In genomic region chr1:30685796-30686165, GRCh38 we compare ENCODE assay signal across 17 cellular contexts. TPM values are rescaled to one million over a fixed set of nuclear protein-coding genes. Genes with fewer than 3 reads are reported as not detected.
DNase-seq lines count a peak whose midpoint lies in the region; ATAC-seq and TF ChIP-seq lines count a peak whose summit lies in the region.
"Had no signal": no experiment of that assay in that cellular context is flagged by ENCODE, and none has a peak within 500 bp of the region (broad histone marks: within the 10 kb centered on the region; RNA-seq: fewer than 3 reads in every experiment).

No MANE protein-coding gene starts in this region.

- H4K8ac ChIP-seq in neuronal stem cell (ENCODE audit: low read depth, low read length): no peak overlapping the region

- no peaks in the 10 kb centered on the region for H3K79me1 ChIP-seq in neuronal stem cell (ENCODE audit: low read depth, low read length)

- DNase-seq in Calu3: no peak
- DNase-seq in RWPE2 (ENCODE audit: low spot score): peak; percentile 49
- no peak for DNase-seq in iPS DF 6.9 (ENCODE audit: low read depth, low spot score)
- DNase-seq in neuronal stem cell (ENCODE audit: low spot score): no peak
- DNase-seq in mucosa of gallbladder (ENCODE audit: low spot score): no peak
- DNase-seq in NCI-H2171 treated with DMSO at 0.1 percent for 48 hours (lab: John Stamatoyannopoulos, UW): no peak
- no peak for DNase-seq in MM.1S
- DNase-seq: effector CD4-positive, alpha-beta T cell; GOT3; Kasumi-1; mesenchymal stem cell; occipital lobe; stimulated activated CD4-positive, alpha-beta T cell treated with anti-CD3 and anti-CD28 coated beads, Interleukin-1b, Interleukin-23, amount 100 ng/mL, for 48 hours had no signal

- peak overlapping the region; percentile 74 for H2BK15ac ChIP-seq in neuronal stem cell (ENCODE audit: low read length)

- H3K9me3 Mint-ChIP-seq in Calu3 (ENCODE audit: low read depth, unreplicated experiment): no peaks in the 10 kb centered on the region

- H2BK5ac ChIP-seq in neuronal stem cell (ENCODE audit: low read length): peak overlapping the region; percentile 93

- H3K4me3 Mint-ChIP-seq in Calu3 (ENCODE audit: low read depth, unreplicated experiment): peak overlapping the region; percentile 60

- peaks cover 5% of the 10 kb centered on the region for H3K36me3 Mint-ChIP-seq in Calu3 (ENCODE audit: insufficient read depth, unreplicated experiment)

- H3K9me2 ChIP-seq in MM.1S (replicated peaks; ENCODE audit: insufficient read depth, low read length): no peaks in the 10 kb centered on the region

- H4K91ac ChIP-seq in neuronal stem cell (ENCODE audit: low read depth, low read length, poor library complexity): no peak overlapping the region

- H3K9me3 ChIP-seq in RWPE2 (ENCODE audit: severe bottlenecking): no peaks in the 10 kb centered on the region
- H3K9me3 ChIP-seq in iPS DF 6.9 (ENCODE audit: control insufficient read depth, insufficient read depth, low read length): no peaks in the 10 kb centered on the region
- H3K9me3 ChIP-seq in neuronal stem cell (replicated peaks in 1 of 2; ENCODE audit: control insufficient read depth in 2 of 2, insufficient read depth in 1 of 2, low read depth in 1 of 2, low read length in 2 of 2): no peaks in the 10 kb centered on the region
- H3K9me3 ChIP-seq in MM.1S (replicated peaks; ENCODE audit: insufficient read depth, low read length): no peaks in the 10 kb centered on the region
- H3K9me3 ChIP-seq: Peyer's patch had no signal

- H3K36me3 ChIP-seq in RWPE2 (ENCODE audit: low read depth) (no peaks in the 10 kb centered on the region), iPS DF 6.9 (ENCODE audit: control insufficient read depth, insufficient read depth, low read length) (no peaks in the 10 kb centered on the region), neuronal stem cell (replicated peaks in 1 of 2; ENCODE audit: control insufficient read depth in 2 of 2, insufficient read depth in 2 of 2, low read length in 2 of 2) (no peaks in the 10 kb centered on the region), MM.1S (replicated peaks; ENCODE audit: insufficient read depth, low read length) (no peaks in the 10 kb centered on the region)
- H3K36me3 ChIP-seq: Peyer's patch had no signal

- no peak overlapping the region for H2AFZ ChIP-seq in neuronal stem cell (ENCODE audit: low read length)
- H2AFZ ChIP-seq in MM.1S (ENCODE audit: low read length): no peak overlapping the region

- no peak for ATAC-seq in RWPE2 (ENCODE audit: low read depth)
- no peak for ATAC-seq in GM18511 (IDR thresholded peaks at IDR 0.05; ENCODE audit: unreplicated experiment)
- ATAC-seq: sciatic nerve had no signal

- intact Hi-C loops in Calu3 (cut with micrococcal nuclease; ENCODE audit: unreplicated experiment): no loop called here

- WGBS in iPS DF 6.9 (ENCODE audit: insufficient coverage, insufficient read length): no CpG with 5 or more reads among the region's 11 CpGs
- WGBS in neuronal stem cell (ENCODE audit: extremely low coverage in 2 of 2, insufficient read length in 2 of 2, insufficient replicate concordance in 1 of 2), 2 donors: no CpG with 5 or more reads among the region's 11 CpGs

- H3K4ac ChIP-seq in neuronal stem cell (ENCODE audit: low read length): peak overlapping the region; percentile 67

- H3K27me3 ChIP-seq in RWPE2 (ENCODE audit: insufficient read depth, poor library complexity, severe bottlenecking) (peaks cover 6% of the 10 kb centered on the region), iPS DF 6.9 (ENCODE audit: control insufficient read depth, insufficient read depth, low read length) (no peaks in the 10 kb centered on the region), neuronal stem cell (ENCODE audit: control insufficient read depth in 3 of 3, insufficient read depth in 3 of 3, low read depth in 1 of 3, low read length in 3 of 3) (peaks cover 0 to 70% (median 4%) of the 10 kb centered on the region in 3 experiments), MM.1S (replicated peaks; ENCODE audit: insufficient read depth, low read length) (peaks cover 100% of the 10 kb centered on the region)

- H2AK5ac ChIP-seq in neuronal stem cell (ENCODE audit: low read depth, low read length): peak overlapping the region; percentile 78

- H3K4me1 ChIP-seq in RWPE2 (ENCODE audit: insufficient read depth, poor library complexity, severe bottlenecking) (no peaks in the 10 kb centered on the region), iPS DF 6.9 (ENCODE audit: control insufficient read depth, insufficient read depth, low read length) (peaks cover 1% of the 10 kb centered on the region; the same call in 1 of the 2 replicates), neuronal stem cell (ENCODE audit: control insufficient read depth in 2 of 2, insufficient read depth in 1 of 2, low read depth in 1 of 2, low read length in 2 of 2) (peaks cover 5 to 30% of the 10 kb centered on the region in 2 donors), MM.1S (ENCODE audit: low read length) (no peaks in the 10 kb centered on the region)

- H3K79me2 ChIP-seq in MM.1S (ENCODE audit: low read length): no peaks in the 10 kb centered on the region

- CTCF ChIA-PET in Calu3 (lab: Charles Lee): interaction anchor here (0.5 to 1.4 kb wide), 3 partner anchors 10 to 353 kb away, joined by 3 to 9 read pairs (median 3); no protein-coding TSS in a partner anchor

- H3K27ac Mint-ChIP-seq in Calu3 (ENCODE audit: unreplicated experiment): no peak overlapping the region

- H3K4me1 Mint-ChIP-seq in Calu3 (ENCODE audit: low read depth, unreplicated experiment): peaks cover 12% of the 10 kb centered on the region

- no peak overlapping the region for H3K4me3 ChIP-seq in RWPE2 (ENCODE audit: severe bottlenecking)
- H3K4me3 ChIP-seq in iPS DF 6.9 (ENCODE audit: low read length): peak overlapping the region; percentile 11; the same call in 1 of the 2 replicates
- H3K4me3 ChIP-seq in neuronal stem cell (ENCODE audit: low read length in 2 of 2): peak overlapping the region in 1 of 2 donors; percentile 66
- H3K4me3 ChIP-seq in MM.1S (ENCODE audit: low read length): no peak overlapping the region

- no peak overlapping the region for H3K14ac ChIP-seq in neuronal stem cell (ENCODE audit: low read length)

- TF ChIP-seq CTCF in Calu3 (IDR thresholded peaks at IDR 0.05; ENCODE audit: unreplicated experiment): no peak
- no peak for TF ChIP-seq CTCF in RWPE2 (IDR thresholded peaks at IDR 0.05; ENCODE audit: poor library complexity, severe bottlenecking)
- no peak for TF ChIP-seq CTCF in MM.1S (IDR thresholded peaks at IDR 0.05; ENCODE audit: low read length)

- H2BK120ac ChIP-seq in neuronal stem cell (ENCODE audit: low read depth, low read length): no peak overlapping the region

- H3K27me3 Mint-ChIP-seq in Calu3 (ENCODE audit: unreplicated experiment): peaks cover 99% of the 10 kb centered on the region

- no peaks in the 10 kb centered on the region for H3F3A ChIP-seq in MM.1S (ENCODE audit: insufficient read depth, low read length)

- no peak overlapping the region for H3K9ac ChIP-seq in neuronal stem cell (ENCODE audit: low read depth, low read length, poor library complexity)
- no peak overlapping the region for H3K9ac ChIP-seq in MM.1S (ENCODE audit: low read length)

- H3K27ac ChIP-seq in RWPE2 (ENCODE audit: poor library complexity, severe bottlenecking) (no peak overlapping the region), iPS DF 6.9 (ENCODE audit: low read length) (no peak overlapping the region), neuronal stem cell (replicated peaks; ENCODE audit: low read length) (peak overlapping the region; percentile 52), MM.1S (ENCODE audit: low read length) (no peak overlapping the region)

- no TSS peak for BruUV-seq in Calu3 (replicated peaks; lab: Mats Ljungman, UMichigan)

- no peak overlapping the region for H2BK12ac ChIP-seq in neuronal stem cell (ENCODE audit: low read length)

- H3K23ac ChIP-seq in neuronal stem cell (ENCODE audit: low read depth, low read length, poor library complexity): peak overlapping the region; percentile 70

- peak overlapping the region; percentile 95 for H3K18ac ChIP-seq in neuronal stem cell (ENCODE audit: low read length)

- H3K4me2 ChIP-seq in neuronal stem cell (ENCODE audit: insufficient read depth, low read length, poor library complexity, severe bottlenecking) (peak overlapping the region; percentile 66), MM.1S (ENCODE audit: low read depth, low read length) (no peak overlapping the region)

- H4K20me1 ChIP-seq in MM.1S (ENCODE audit: insufficient read depth, low read length): no peaks in the 10 kb centered on the region

RNA-seq across cellular contexts. Expression of gene MATN1, which starts 37.6 kb away (rescaled TPM):
- total RNA-seq in Calu3 (2022): not detected in 2 replicates
- polyA plus RNA-seq in neuronal stem cell (2013, experiment 1 of 2): 0.04 TPM
- 0.01 TPM for polyA plus RNA-seq in neuronal stem cell (2013, experiment 2 of 2)
- total RNA-seq in mucosa of gallbladder: 0.12 TPM
- total RNA-seq: fibroblast of lung, Peyer's patch had no signal
- polyA plus RNA-seq: fibroblast of lung had no signal
